Comparison of ENCODE assay signal across 10 cellular contexts in genomic region chr1:233261206-233261605, GRCh38. TPM values are rescaled to one million over a fixed set of nuclear protein-coding genes. Genes with fewer than 3 reads are reported as not detected.
DNase-seq lines count a peak whose midpoint lies in the region; ATAC-seq, FAIRE-seq and TF ChIP-seq lines count a peak whose summit lies in the region.
"Had no signal": no experiment of that assay in that cellular context is flagged by ENCODE, and none has a peak within 500 bp of the region (broad histone marks: within the 10 kb centered on the region; RNA-seq: fewer than 3 reads in every experiment).

No MANE protein-coding gene starts in this region.

- H3K9me3 ChIP-seq in liver (ENCODE audit: control insufficient read depth in 4 of 4, low read length in 3 of 4): no peaks in the 10 kb centered on the region
- H3K9me3 ChIP-seq in vagina: no peaks in the 10 kb centered on the region
- H3K9me3 ChIP-seq: thoracic aorta had no signal

- WGBS in liver: 38% methylated on average over 3 of the region's 3 CpGs

- no peaks in the 10 kb centered on the region for H3K27me3 ChIP-seq in liver (ENCODE audit: control insufficient read depth in 4 of 4, insufficient read depth in 4 of 4, low read length in 3 of 4)
- no peaks in the 10 kb centered on the region for H3K27me3 ChIP-seq in vagina

- H3K36me3 ChIP-seq in liver (ENCODE audit: control insufficient read depth in 4 of 4, insufficient read depth in 3 of 4, low read depth in 1 of 4, low read length in 3 of 4) (no peaks in the 10 kb centered on the region), vagina (peaks cover 0 to 20% of the 10 kb centered on the region in 2 donors)

- TF ChIP-seq CTCF in liver (IDR thresholded peaks at IDR 0.05; ENCODE audit: low read depth, low read length, missing input control) (no peak), vagina (IDR thresholded peaks at IDR 0.05) (no peak)

- H3K4me1 ChIP-seq in liver (ENCODE audit: control insufficient read depth in 4 of 4, insufficient read depth in 4 of 4, low read length in 3 of 4) (peaks cover 0 to 1% (median 0%) of the 10 kb centered on the region in 4 donors), vagina (no peaks in the 10 kb centered on the region)

- TF ChIP-seq RAD21 in liver (IDR thresholded peaks at IDR 0.05): no peak

- TF ChIP-seq POLR2A in vagina (IDR thresholded peaks at IDR 0.05): no peak

- H3K27ac ChIP-seq in liver (ENCODE audit: low read depth in 1 of 2, low read length in 2 of 2) (no peak overlapping the region), vagina (no peak overlapping the region)
- H3K27ac ChIP-seq: skin epidermis, thoracic aorta had no signal

- H3K4me3 ChIP-seq in liver (ENCODE audit: low read depth in 1 of 3, low read length in 3 of 3) (no peak overlapping the region), vagina (no peak overlapping the region)
- H3K4me3 ChIP-seq: skin epidermis, thoracic aorta had no signal

- peak; percentile 87 for ATAC-seq in GM18873 (IDR thresholded peaks at IDR 0.05; ENCODE audit: low FRiP score, unreplicated experiment)
- peak; percentile 94 for ATAC-seq in GM21737 (IDR thresholded peaks at IDR 0.05; ENCODE audit: unreplicated experiment)
- peak; percentile 95 for ATAC-seq in HG03442 (IDR thresholded peaks at IDR 0.05; ENCODE audit: unreplicated experiment)

- DNase-seq in NK-92 treated with Interleukin-12 subunit alpha and Interleukin-12 subunit beta, amount 100 ng/mL, for 24 hours (lab: John Stamatoyannopoulos, UW): no peak
- DNase-seq in vagina (ENCODE audit: extremely low spot score in 2 of 2) (no peak), urothelium cell line (ENCODE audit: low spot score) (no peak)
- DNase-seq: NCI-H1436 had no signal

- intact Hi-C loops in vagina (cut with DNase I): no loop called here

- no peak overlapping the region for H3K9ac ChIP-seq in liver (ENCODE audit: low read depth in 1 of 2, low read length in 2 of 2)

- FAIRE-seq in urothelium cell line (lab: Jason Lieb, UNC): no peak

TF ChIP-seq in liver, 16 proteins besides CTCF, POLR2A, EP300 and RAD21:
- TF ChIP-seq REST (IDR thresholded peaks at IDR 0.05): no peak
- no peak for TF ChIP-seq FOXA1 (IDR thresholded peaks at IDR 0.05)
- no peak for TF ChIP-seq GABPA (IDR thresholded peaks at IDR 0.05 in 1 of 2, conservative IDR thresholded peaks at IDR 0.05 in 1 of 2)
- no peak for TF ChIP-seq EGR1 (IDR thresholded peaks at IDR 0.05; ENCODE audit: low read depth in 2 of 2)
- no peak for TF ChIP-seq FOXA2 (IDR thresholded peaks at IDR 0.05)
- TF ChIP-seq HNF4G (IDR thresholded peaks at IDR 0.05): no peak
- TF ChIP-seq JUND (IDR thresholded peaks at IDR 0.05): peak; percentile 80 to 94
- peak; percentile 6 to 15 for TF ChIP-seq HNF4A (conservative IDR thresholded peaks at IDR 0.05)
- no peak for TF ChIP-seq TAF1 (conservative IDR thresholded peaks at IDR 0.05)
- TF ChIP-seq NR2F2 (IDR thresholded peaks at IDR 0.05): no peak
- no peak for TF ChIP-seq SP1 (IDR thresholded peaks at IDR 0.05)
- no peak for TF ChIP-seq MAX (IDR thresholded peaks at IDR 0.05)
- TF ChIP-seq ZBTB33 (IDR thresholded peaks at IDR 0.05): no peak
- peak; percentile 85 for TF ChIP-seq YY1 (IDR thresholded peaks at IDR 0.05)
- peak; percentile 86 for TF ChIP-seq ATF3 (IDR thresholded peaks at IDR 0.05)
- peak in 1 of 2 donors; percentile 9 for TF ChIP-seq RXRA (IDR thresholded peaks at IDR 0.05)

RNA-seq across cellular contexts. Expression of gene PCNX2, which starts 34.3 kb away (rescaled TPM):
- total RNA-seq in liver: 1 to 10 TPM in 1 of 2 donors, under 1 TPM in 1; 0.89 to 3.1 TPM
- polyA plus RNA-seq in liver: under 1 TPM; 0.20 to 0.96 TPM
- 29.2 TPM for total RNA-seq in vagina
